In the genomic region with DNA sequence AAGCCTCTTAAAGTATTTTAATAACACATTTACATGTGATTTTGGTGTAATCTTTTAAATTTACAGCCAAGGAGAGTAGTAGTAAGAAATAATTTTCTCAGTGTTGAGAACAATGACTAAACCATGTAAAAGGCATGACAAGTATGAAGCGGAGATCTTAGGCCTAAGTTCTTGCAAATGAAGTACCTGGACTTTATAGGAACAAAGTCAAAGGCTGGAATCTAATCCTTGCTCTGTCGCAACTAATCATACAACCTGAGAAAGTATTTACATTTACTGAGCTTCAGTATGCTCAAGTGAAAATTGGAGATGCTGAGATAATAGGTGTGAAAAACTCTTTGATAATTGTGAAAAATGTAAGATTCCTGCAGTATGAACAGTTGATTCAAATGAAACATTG, we compare ENCODE assay signal across 2 cellular contexts.
A peak's percentile ranks its signal among the peaks of the same experiment; 100 is the strongest.
TF ChIP-seq lines count a peak whose summit lies in the region.

No MANE protein-coding gene starts in this region.

TF ChIP-seq in A549, 52 proteins besides CTCF, POLR2A, EP300 and RAD21:
- TF ChIP-seq, protein P1, sequence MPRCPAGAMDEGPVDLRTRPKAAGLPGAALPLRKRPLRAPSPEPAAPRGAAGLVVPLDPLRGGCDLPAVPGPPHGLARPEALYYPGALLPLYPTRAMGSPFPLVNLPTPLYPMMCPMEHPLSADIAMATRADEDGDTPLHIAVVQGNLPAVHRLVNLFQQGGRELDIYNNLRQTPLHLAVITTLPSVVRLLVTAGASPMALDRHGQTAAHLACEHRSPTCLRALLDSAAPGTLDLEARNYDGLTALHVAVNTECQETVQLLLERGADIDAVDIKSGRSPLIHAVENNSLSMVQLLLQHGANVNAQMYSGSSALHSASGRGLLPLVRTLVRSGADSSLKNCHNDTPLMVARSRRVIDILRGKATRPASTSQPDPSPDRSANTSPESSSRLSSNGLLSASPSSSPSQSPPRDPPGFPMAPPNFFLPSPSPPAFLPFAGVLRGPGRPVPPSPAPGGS (IDR thresholded peaks at IDR 0.05): no peak
- TF ChIP-seq CEBPB (IDR thresholded peaks at IDR 0.05): 0 out of 4 replicates have a peak, but pooled peaks of 1 of the 2 experiments have one; percentile 44

TF ChIP-seq in IMR-90, 13 proteins besides CTCF, POLR2A, EP300 and RAD21:
- TF ChIP-seq CHD1 (IDR thresholded peaks at IDR 0.05; ENCODE audit: low read depth, low read length) (no peak), NFE2L2 (IDR thresholded peaks at IDR 0.05; ENCODE audit: low read depth, low read length) (no peak), RCOR1 (IDR thresholded peaks at IDR 0.05; ENCODE audit: insufficient replicate concordance, low read length) (no peak), SMC3 (IDR thresholded peaks at IDR 0.05; ENCODE audit: low read depth, low read length) (no peak), BHLHE40 (IDR thresholded peaks at IDR 0.05; ENCODE audit: low read depth, low read length) (no peak), CEBPB (IDR thresholded peaks at IDR 0.05; ENCODE audit: low read depth, low read length) (peak; percentile 51), FOS (IDR thresholded peaks at IDR 0.05; ENCODE audit: low read depth, low read length) (no peak), MAZ (IDR thresholded peaks at IDR 0.05; ENCODE audit: borderline replicate concordance, low read depth, low read length) (no peak)
- TF ChIP-seq, protein P2, sequence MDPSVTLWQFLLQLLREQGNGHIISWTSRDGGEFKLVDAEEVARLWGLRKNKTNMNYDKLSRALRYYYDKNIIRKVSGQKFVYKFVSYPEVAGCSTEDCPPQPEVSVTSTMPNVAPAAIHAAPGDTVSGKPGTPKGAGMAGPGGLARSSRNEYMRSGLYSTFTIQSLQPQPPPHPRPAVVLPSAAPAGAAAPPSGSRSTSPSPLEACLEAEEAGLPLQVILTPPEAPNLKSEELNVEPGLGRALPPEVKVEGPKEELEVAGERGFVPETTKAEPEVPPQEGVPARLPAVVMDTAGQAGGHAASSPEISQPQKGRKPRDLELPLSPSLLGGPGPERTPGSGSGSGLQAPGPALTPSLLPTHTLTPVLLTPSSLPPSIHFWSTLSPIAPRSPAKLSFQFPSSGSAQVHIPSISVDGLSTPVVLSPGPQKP (IDR thresholded peaks at IDR 0.05; ENCODE audit: borderline replicate concordance, low read depth, low read length): no peak
TF ChIP-seq in IMR-90: peak in this region for 1.
